8 cellular contexts compared by ENCODE assay signal in genomic region chr19:56393119-56394012, GRCh38. TPM values are rescaled to one million over a fixed set of nuclear protein-coding genes. Genes with fewer than 3 reads are reported as not detected.
DNase-seq lines count a peak whose midpoint lies in the region; ATAC-seq, FAIRE-seq and TF ChIP-seq lines count a peak whose summit lies in the region.

Gene ZNF582 (minus strand): TSS chr19:56393534. CDS start chr19:56391752, 1,782 bp downstream.

- peak; percentile 89 for TF ChIP-seq CTCF in GM10248 (IDR thresholded peaks at IDR 0.05; ENCODE audit: control extremely low read depth, extremely low read depth, low read depth, missing control alignments)
- peak; percentile 64 to 70 (median 67); a peak in 5 of 6 replicates for TF ChIP-seq CTCF in GM12878 (IDR thresholded peaks at IDR 0.05 in 2 of 3, conservative IDR thresholded peaks at IDR 0.05 in 1 of 3; ENCODE audit: control insufficient read depth in 2 of 3, extremely low read depth in 1 of 3, insufficient read depth in 1 of 3, low read depth in 3 of 3, low read length in 3 of 3)

- no peaks in the 10 kb centered on the region for H3K4me1 ChIP-seq in GM12878 (ENCODE audit: control insufficient read depth, insufficient read depth, low read length)

- intact Hi-C loops in GM12878 (cut with micrococcal nuclease; ENCODE audit: unreplicated experiment) = no loop called here
- intact Hi-C loops in sciatic nerve (cut with DNase I) = no loop called here

- TF ChIP-seq EP300 in GM12878 (IDR thresholded peaks at IDR 0.05; ENCODE audit: borderline replicate concordance in 1 of 2, control insufficient read depth in 1 of 2, low read depth in 2 of 2, low read length in 2 of 2) = no peak

- peak within 1 kb of the TSS; percentile 58; the same call in 1 of the 2 replicates for H3K9ac ChIP-seq in GM12878 (ENCODE audit: control insufficient read depth, insufficient read depth, low read length)

- peak; percentile 93 for DNase-seq in GM10248 (ENCODE audit: extremely low spot score)
- DNase-seq in HEK293T (ENCODE audit: extremely low spot score) = peak; percentile 95
- peak; percentile 87 for DNase-seq in NCI-H1092 treated with DMSO at 0.1 percent for 48 hours (lab: John Stamatoyannopoulos, UW)
- peak; percentile 79 for DNase-seq in T-helper 9 cell
- DNase-seq in GM12878 (ENCODE audit: low read depth, low spot score) = peak; percentile 65
- DNase-seq in iPS DF 4.7 (ENCODE audit: extremely low read depth, low spot score) = peak; percentile 72
- DNase-seq in sciatic nerve (ENCODE audit: low spot score) = peak; percentile 97
- no peak for DNase-seq in SW480 (ENCODE audit: low spot score)

- TF ChIP-seq RAD21 in GM12878 (IDR thresholded peaks at IDR 0.05; ENCODE audit: insufficient read depth, low read depth, low read length) = no peak

- no peaks in the 10 kb centered on the region for H3K27me3 ChIP-seq in GM12878 (replicated peaks in 1 of 2; ENCODE audit: control insufficient read depth in 2 of 2, insufficient read depth in 2 of 2, low read length in 1 of 2)

- TF ChIP-seq POLR2A in GM12878 (IDR thresholded peaks at IDR 0.05; ENCODE audit: low read depth, low read length) = peak; percentile 75

- WGBS in GM12878 (ENCODE audit: insufficient coverage, insufficient replicate concordance, low lambda C conversion rate, missing lambda C conversion rate) = 18% methylated on average over 73 of the region's 73 CpGs

- H4K20me1 ChIP-seq in GM12878 (ENCODE audit: control insufficient read depth, insufficient read depth) = no peaks in the 10 kb centered on the region

- H3K4me3 ChIP-seq in GM12878 = peak within 1 kb of the TSS; percentile 77

- H3K27ac ChIP-seq in GM12878 (ENCODE audit: control insufficient read depth, insufficient read depth) = peak within 1 kb of the TSS; percentile 52

- CTCF ChIA-PET in GM10248 (lab: Yijun Ruan, JAX) = interaction anchor here (0.8 to 1.3 kb wide), 2 partner anchors 8 to 29 kb away, joined by 3 read pairs; no protein-coding TSS in a partner anchor
- CTCF ChIA-PET in HEK293T (lab: Yijun Ruan, JAX) = no interaction called here
- CTCF ChIA-PET in GM12878 (lab: Yijun Ruan, JAX) = interaction anchor here (0.6 to 1.8 kb wide), 4 partner anchors 10 to 45 kb away, joined by 3 to 5 read pairs (median 4); partner anchors contain the start of gene ZNF583

- H3K79me2 ChIP-seq in GM12878 (ENCODE audit: control insufficient read depth, insufficient read depth, low read length) = no peaks in the 10 kb centered on the region

- H2AFZ ChIP-seq in GM12878 (ENCODE audit: control insufficient read depth, low read depth, low read length) = peak within 1 kb of the TSS; percentile 93

- H3K36me3 ChIP-seq in GM12878 (ENCODE audit: control insufficient read depth in 2 of 2, insufficient read depth in 2 of 2, low read length in 1 of 2) = no peaks in the 10 kb centered on the region; a peak in 1 of 4 replicates

- peak within 1 kb of the TSS; percentile 71 for H3K4me2 ChIP-seq in GM12878 (ENCODE audit: control insufficient read depth, insufficient read depth)

- no peak for FAIRE-seq in GM12878 (lab: Jason Lieb, UNC)

- RAD21 ChIA-PET in GM12878 (lab: Charles Lee; ENCODE audit: unreplicated experiment) = no interaction called here

- H3K9me3 ChIP-seq in GM12878 (replicated peaks; ENCODE audit: control insufficient read depth, insufficient read depth, low read length) = peaks cover 6% of the 10 kb centered on the region

- POLR2A ChIA-PET in GM10248 (lab: Yijun Ruan, JAX) = no interaction called here
- POLR2A ChIA-PET in HEK293T (lab: Yijun Ruan, JAX) = no interaction called here
- POLR2A ChIA-PET in GM12878 (lab: Charles Lee) = interaction anchor here (0.5 to 0.6 kb wide), 2 partner anchors 889 to 1007 kb away, joined by 3 to 4 read pairs; no protein-coding TSS in a partner anchor

- SMC1A ChIA-PET in GM12878 (lab: Charles Lee; ENCODE audit: uncharacterized antibody, unreplicated experiment) = interaction anchor here (1.0 kb wide), 1 partner anchor 21 kb away, joined by 3 read pairs; no protein-coding TSS in a partner anchor

- BruUV-seq in GM12878 (replicated peaks; lab: Mats Ljungman, UMichigan) = TSS peak; percentile 64

- ATAC-seq in GM12878 = peak; percentile 100
- peak; percentile 100 for ATAC-seq in sciatic nerve

- in situ Hi-C loops in GM12878 (cut with MboI) = no loop called here

TF ChIP-seq in HEK293T, 16 proteins besides CTCF, POLR2A, EP300 and RAD21:
- peak; percentile 90 for TF ChIP-seq L3MBTL2 (conservative IDR thresholded peaks at IDR 0.05)
- no peak for TF ChIP-seq PKNOX1 (IDR thresholded peaks at IDR 0.05)
- TF ChIP-seq FOXM1 (IDR thresholded peaks at IDR 0.05; ENCODE audit: borderline replicate concordance) = no peak
- peak; percentile 74 for TF ChIP-seq ELF4 (IDR thresholded peaks at IDR 0.05)
- TF ChIP-seq BHLHE40 (IDR thresholded peaks at IDR 0.05; ENCODE audit: borderline replicate concordance) = no peak
- TF ChIP-seq SP1 (IDR thresholded peaks at IDR 0.05) = peak; percentile 54; the same call in 1 of the 2 replicates
- no peak for TF ChIP-seq FOXK2 (IDR thresholded peaks at IDR 0.05)
- no peak for TF ChIP-seq FOXA1 (IDR thresholded peaks at IDR 0.05)
- TF ChIP-seq NFRKB (IDR thresholded peaks at IDR 0.05) = no peak
- no peak for TF ChIP-seq LEF1 (IDR thresholded peaks at IDR 0.05; ENCODE audit: borderline replicate concordance)
- no peak for TF ChIP-seq ZNF384 (IDR thresholded peaks at IDR 0.05)
- TF ChIP-seq SUZ12 (IDR thresholded peaks at IDR 0.05) = no peak

TF ChIP-seq in GM12878, 131 proteins besides CTCF, POLR2A, EP300 and RAD21 (continues in another document):
- no peak for TF ChIP-seq SMAD5 (IDR thresholded peaks at IDR 0.05; ENCODE audit: low read depth)
- peak; percentile 59 for TF ChIP-seq KLF5 (IDR thresholded peaks at IDR 0.05; ENCODE audit: partially characterized antibody)
- peak; percentile 20 for TF ChIP-seq MEF2B (IDR thresholded peaks at IDR 0.05; ENCODE audit: partially characterized antibody, poor library complexity, severe bottlenecking)
- no peak for TF ChIP-seq BMI1 (IDR thresholded peaks at IDR 0.05; ENCODE audit: borderline replicate concordance)
- TF ChIP-seq LARP7 (IDR thresholded peaks at IDR 0.05) = no peak
- TF ChIP-seq SIN3A (IDR thresholded peaks at IDR 0.05; ENCODE audit: low read depth, low read length) = no peak
- no peak for TF ChIP-seq CHD4 (IDR thresholded peaks at IDR 0.05)
- TF ChIP-seq WRNIP1 (IDR thresholded peaks at IDR 0.05; ENCODE audit: borderline replicate concordance, low read depth, low read length) = no peak
- TF ChIP-seq SIX5 (IDR thresholded peaks at IDR 0.05; ENCODE audit: low read depth, low read length, severe bottlenecking) = peak; percentile 75
- TF ChIP-seq, protein P1, sequence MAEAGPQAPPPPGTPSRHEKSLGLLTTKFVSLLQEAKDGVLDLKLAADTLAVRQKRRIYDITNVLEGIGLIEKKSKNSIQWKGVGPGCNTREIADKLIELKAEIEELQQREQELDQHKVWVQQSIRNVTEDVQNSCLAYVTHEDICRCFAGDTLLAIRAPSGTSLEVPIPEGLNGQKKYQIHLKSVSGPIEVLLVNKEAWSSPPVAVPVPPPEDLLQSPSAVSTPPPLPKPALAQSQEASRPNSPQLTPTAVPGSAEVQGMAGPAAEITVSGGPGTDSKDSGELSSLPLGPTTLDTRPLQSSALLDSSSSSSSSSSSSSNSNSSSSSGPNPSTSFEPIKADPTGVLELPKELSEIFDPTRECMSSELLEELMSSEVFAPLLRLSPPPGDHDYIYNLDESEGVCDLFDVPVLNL (IDR thresholded peaks at IDR 0.05; ENCODE audit: low read depth, low read length) = no peak
- TF ChIP-seq ZBED1 (IDR thresholded peaks at IDR 0.05; ENCODE audit: borderline replicate concordance) = no peak
- TF ChIP-seq YY1 (IDR thresholded peaks at IDR 0.05; ENCODE audit: low read depth, low read length) = peak; percentile 91
- no peak for TF ChIP-seq TCF3 (IDR thresholded peaks at IDR 0.05; ENCODE audit: borderline replicate concordance, insufficient read depth, low read depth, low read length)
- TF ChIP-seq MLLT1 (IDR thresholded peaks at IDR 0.05) = peak; percentile 30; the same call in 1 of the 2 replicates
- no peak; the same call in 1 of the 2 replicates for TF ChIP-seq SREBF1 (IDR thresholded peaks at IDR 0.05; ENCODE audit: low read length)
- no peak for TF ChIP-seq BCL11A (IDR thresholded peaks at IDR 0.05; ENCODE audit: low read depth, low read length)
- TF ChIP-seq ZZZ3 (IDR thresholded peaks at IDR 0.05; ENCODE audit: control insufficient read depth, insufficient read length, low read depth) = no peak
- TF ChIP-seq MTA2 (IDR thresholded peaks at IDR 0.05; ENCODE audit: low read depth) = peak; percentile 17; the same call in 1 of the 2 replicates

RNA-seq across cellular contexts. Expression of gene ZNF582, which starts in this region (rescaled TPM):
- total RNA-seq in GM12878 (2013; cell fraction: nucleolus; rRNA removed) = 1.3 and 2.6 TPM in 2 replicates
- total RNA-seq in GM12878 (2014; rRNA removed) (0.38 and 0.85 TPM in 2 replicates), GM12878 (2014; rRNA removed; fragmentation: Illumina TruSeq; extraction: Trizol) (0.32 and 0.76 TPM in 2 replicates), GM12878 (2021) (0.44 and 0.90 TPM in 2 replicates), sciatic nerve (5.5 TPM)
- 0.81 TPM for polyA plus RNA-seq in GM12878 (2011; ENCODE audit: low read depth)
- polyA plus RNA-seq in GM12878 (2011; rRNA removed) (0.73 and 0.88 TPM in 2 replicates), GM12878 (2014; fragmentation: Illumina TruSeq; extraction: Trizol) (0.60 and 1.1 TPM in 2 replicates), GM12878 (2014; fragmentation: Nextera tagmentation; extraction: Ambion mirVana) (under 1 TPM in 1 of 2 experiments, not detected in 1; 0.37 TPM), GM12878 (2014; rRNA removed) (0.58 and 1.4 TPM in 2 replicates), GM12878 (2016; fragmentation: Nextera tagmentation; extraction: Ambion mirVana) (1 to 10 TPM; 1.3 to 1.4 TPM)
- 0.16 and 0.50 TPM in 2 replicates for polyA plus RNA-seq in GM12878 (2011; cell fraction: cytosol; rRNA removed)
- polyA plus RNA-seq in GM12878 (2011; cell fraction: nucleus; rRNA removed) = 0.99 and 1.3 TPM in 2 replicates
- 0.79 and 1.2 TPM in 2 replicates for polyA plus RNA-seq in GM12878 (2012)
- polyA minus RNA-seq in GM12878 (2011; rRNA and poly(A)+ RNA removed) = 0.59 and 0.77 TPM in 2 replicates
- 1.3 TPM in 1 of 2 replicates, not detected in the other for polyA minus RNA-seq in GM12878 (2011; cell fraction: cytosol; rRNA and poly(A)+ RNA removed)
- 0.24 and 0.96 TPM in 2 replicates for polyA minus RNA-seq in GM12878 (2011; cell fraction: nucleus; rRNA and poly(A)+ RNA removed)
